8 cellular contexts compared by ENCODE assay signal in genomic region chr17:13114601-13115024, GRCh38.
DNase-seq lines count a peak whose midpoint lies in the region; ATAC-seq and TF ChIP-seq lines count a peak whose summit lies in the region.

No MANE protein-coding gene starts in this region.

- H3K9me3 ChIP-seq in body of pancreas, result no peaks in the 10 kb centered on the region

- peak; percentile 62 for ATAC-seq in body of pancreas
- no peak for ATAC-seq in HG03139 (IDR thresholded peaks at IDR 0.05; ENCODE audit: unreplicated experiment)
- ATAC-seq in GM18870 (IDR thresholded peaks at IDR 0.05; ENCODE audit: unreplicated experiment), result no peak
- ATAC-seq in GM18861 (IDR thresholded peaks at IDR 0.05; ENCODE audit: unreplicated experiment), result no peak

- TF ChIP-seq CTCF in AG09319 (IDR thresholded peaks at IDR 0.05; ENCODE audit: low read depth, low read length) (peak; percentile 96), GM13977 (IDR thresholded peaks at IDR 0.05; ENCODE audit: extremely low read depth, insufficient read depth, missing control alignments) (peak; percentile 48), body of pancreas (IDR thresholded peaks at IDR 0.05) (peak; percentile 54 to 69 (median 64))

- no peak overlapping the region for H3K27ac ChIP-seq in body of pancreas

- no peak overlapping the region for H3K4me3 ChIP-seq in body of pancreas

- H3K27me3 ChIP-seq in body of pancreas, result no peaks in the 10 kb centered on the region

- 5 to 8% methylated on average over 13 to 16 of the region's 16 CpGs for WGBS in body of pancreas, 2 donors

- in situ Hi-C loops in GM13977 (cut with MboI; ENCODE audit: low pct_unique_long_range_greater_than_20kb, low sequenced_read_pairs, unreplicated experiment), result no loop called here

- H3K4me1 ChIP-seq in body of pancreas, result peaks cover 6% of the 10 kb centered on the region

- intact Hi-C loops in body of pancreas (cut with DNase I), result no loop called here

- peak; percentile 36 for DNase-seq in AG09319 (ENCODE audit: extremely low read depth, low read depth)
- DNase-seq in GM13977 (ENCODE audit: low spot score), result no peak
- peak; percentile 2 for DNase-seq in NCI-H2171 (lab: John Stamatoyannopoulos, UW)
- peak; percentile 5 to 47 (median 37) for DNase-seq in body of pancreas
- DNase-seq in kidney tubule cell (ENCODE audit: low spot score), result peak; percentile 20

- H3K36me3 ChIP-seq in body of pancreas (replicated peaks in 1 of 2; ENCODE audit: insufficient read depth in 1 of 2, low read depth in 2 of 2), result no peaks in the 10 kb centered on the region

- TF ChIP-seq POLR2A in body of pancreas (IDR thresholded peaks at IDR 0.05), result no peak
